ENCODE assay signal across 7 cellular contexts in genomic region chr10:50788951-50789904, GRCh38. TPM values are rescaled to one million over a fixed set of nuclear protein-coding genes. Genes with fewer than 3 reads are reported as not detected.
A peak's percentile ranks its signal among the peaks of the same experiment; 100 is the strongest.
DNase-seq lines count a peak whose midpoint lies in the region; TF ChIP-seq lines count a peak whose summit lies in the region.

No MANE protein-coding gene starts in this region.

- WGBS in lower leg skin, 2 donors, result 36 to 52% methylated on average over 1 of the region's 1 CpG

- no peak for TF ChIP-seq POLR2A in lower leg skin (IDR thresholded peaks at IDR 0.05)

- in situ Hi-C loops in GM13976 (cut with MboI; ENCODE audit: low sequenced_read_pairs, unreplicated experiment), result no loop called here

- H3K4me3 ChIP-seq in epithelial cell of proximal tubule (ENCODE audit: low read depth, low read length) (no peak overlapping the region), lower leg skin (ENCODE audit: low read depth, poor library complexity, severe bottlenecking) (no peak overlapping the region)

- H3K9me3 Mint-ChIP-seq in activated T-cell treated with anti-CD3 and anti-CD28 coated beads, Interleukin-2, amount 50 U/mL, for 24 hours, result peaks cover 10% of the 10 kb centered on the region

- intact Hi-C loops in lower leg skin (cut with DNase I; ENCODE audit: low total_unique reads), result no loop called here

- no peak overlapping the region for H3K4me3 Mint-ChIP-seq in activated T-cell treated with anti-CD3 and anti-CD28 coated beads, Interleukin-2, amount 50 U/mL, for 24 hours

- peaks cover 9% of the 10 kb centered on the region for H3K27me3 Mint-ChIP-seq in activated T-cell treated with anti-CD3 and anti-CD28 coated beads, Interleukin-2, amount 50 U/mL, for 24 hours

- H3K4me1 Mint-ChIP-seq in activated T-cell treated with anti-CD3 and anti-CD28 coated beads, Interleukin-2, amount 50 U/mL, for 24 hours (ENCODE audit: low read depth), result peaks cover 9% of the 10 kb centered on the region

- H3K27ac Mint-ChIP-seq in activated T-cell treated with anti-CD3 and anti-CD28 coated beads, Interleukin-2, amount 50 U/mL, for 24 hours, result no peak overlapping the region

- DNase-seq in GM13976 (ENCODE audit: low spot score) (peak; percentile 20), NAMALWA (ENCODE audit: low spot score) (peak; percentile 22), epithelial cell of proximal tubule (ENCODE audit: low read depth) (no peak), renal cortical epithelial cell (ENCODE audit: low read depth) (peak; percentile 53), lower leg skin (ENCODE audit: low spot score in 2 of 2) (no peak), ecto neural progenitor cell (ENCODE audit: low spot score) (no peak)
- DNase-seq in activated T-cell treated with anti-CD3 and anti-CD28 coated beads, Interleukin-2, amount 50 U/mL, for 24 hours, result no peak

- H3K36me3 Mint-ChIP-seq in activated T-cell treated with anti-CD3 and anti-CD28 coated beads, Interleukin-2, amount 50 U/mL, for 24 hours (ENCODE audit: low read depth), result no peaks in the 10 kb centered on the region

- no peak for TF ChIP-seq CTCF in GM13976 (IDR thresholded peaks at IDR 0.05; ENCODE audit: borderline replicate concordance, control extremely low read depth, extremely low read depth, insufficient read depth, missing control alignments)
- peak; percentile 83 for TF ChIP-seq CTCF in epithelial cell of proximal tubule (conservative IDR thresholded peaks at IDR 0.05; ENCODE audit: low read depth, low read length)
- no peak for TF ChIP-seq CTCF in lower leg skin (IDR thresholded peaks at IDR 0.05)

RNA-seq across cellular contexts. Expression of gene ASAH2B, which starts 49.5 kb away (rescaled TPM):
- total RNA-seq in epithelial cell of proximal tubule (1.6 and 3.3 TPM in 2 replicates), renal cortical epithelial cell (3.3 and 6.1 TPM in 2 replicates), lower leg skin (1 to 10 TPM; 1.2 to 4.0 (median 2.5) TPM)

Comparison
In these comparisons a context has a peak if more than half of its experiments do, and no peak if none do; other contexts are left out.
1. DNase-seq: peak in GM13976 (single experiment), NAMALWA (single experiment) and renal cortical epithelial cell (single experiment); none in epithelial cell of proximal tubule (single experiment), lower leg skin (0 of 2), ecto neural progenitor cell (single experiment) and activated T-cell treated with anti-CD3 and anti-CD28 coated beads, Interleukin-2, amount 50 U/mL, for 24 hours (single experiment).